In the genomic region with DNA sequence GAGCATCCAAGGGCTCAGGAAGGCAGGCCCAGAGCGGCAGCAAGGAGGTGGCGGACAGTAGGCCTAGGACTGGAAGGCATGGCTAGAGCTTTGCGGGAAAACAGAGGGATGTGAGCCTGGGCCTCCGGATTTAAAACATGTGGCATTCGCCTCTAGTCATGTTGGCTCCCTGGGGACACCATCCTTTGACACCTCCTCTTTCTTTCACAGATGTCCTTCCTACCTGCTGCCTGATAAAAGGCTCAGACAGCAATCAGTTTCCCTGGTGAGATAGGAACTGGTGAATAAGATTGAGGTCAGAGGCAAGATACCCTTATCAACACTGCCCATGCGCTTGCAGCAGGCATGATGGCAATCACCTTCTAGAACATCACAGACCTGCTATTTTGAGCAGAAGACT, we compare ENCODE assay signal across 16 cellular contexts.
DNase-seq lines count a peak whose midpoint lies in the region; ATAC-seq and TF ChIP-seq lines count a peak whose summit lies in the region.
"Had no signal": no experiment of that assay in that cellular context is flagged by ENCODE, and none has a peak within 500 bp of the region (broad histone marks: within the 10 kb centered on the region; RNA-seq: fewer than 3 reads in every experiment).

No MANE protein-coding gene starts in this region.

- ATAC-seq in heart left ventricle (no peak), HG03097 (IDR thresholded peaks at IDR 0.05; ENCODE audit: low FRiP score, unreplicated experiment) (no peak)
- ATAC-seq: A549; CD8-positive, alpha-beta T cell had no signal

- H3K36me3 ChIP-seq in cardiac muscle cell (no peaks in the 10 kb centered on the region), heart left ventricle (no peaks in the 10 kb centered on the region), endodermal cell (ENCODE audit: control insufficient read depth, insufficient read depth, low read length) (no peaks in the 10 kb centered on the region)
- H3K36me3 ChIP-seq: BLaER1 treated with 17β-estradiol and CSF1 and Interleukin-3, amounts not matched to agents 10 nM and 100 nM had no signal

- intact Hi-C loops in heart left ventricle (cut with DNase I) = no loop called here

- no peak for TF ChIP-seq POLR2A in heart left ventricle (IDR thresholded peaks at IDR 0.05)

- H3K4me1 Mint-ChIP-seq in endodermal cell = peaks cover 20% of the 10 kb centered on the region
- H3K4me1 Mint-ChIP-seq: B cell had no signal

- H3K4me1 ChIP-seq in cardiac muscle cell (ENCODE audit: low read depth) (peaks cover 26% of the 10 kb centered on the region), heart left ventricle (peaks cover 0 to 20% (median 3%) of the 10 kb centered on the region in 12 donors), endodermal cell (ENCODE audit: control insufficient read depth, insufficient read depth, low read length) (peaks cover 9% of the 10 kb centered on the region)
- H3K4me1 ChIP-seq: A549; BLaER1 treated with 17β-estradiol and CSF1 and Interleukin-3, amounts not matched to agents 10 nM and 100 nM; Caco-2 had no signal

- TF ChIP-seq CTCF in cardiac muscle cell (IDR thresholded peaks at IDR 0.05; ENCODE audit: low read depth, low read length) (no peak), heart left ventricle (IDR thresholded peaks at IDR 0.05) (no peak), endodermal cell (conservative IDR thresholded peaks at IDR 0.05) (no peak)

- WGBS in heart left ventricle, 4 donors = 88 to 93% (median 91%) methylated on average over 6 of the region's 6 CpGs
- WGBS in endodermal cell (ENCODE audit: insufficient coverage in 1 of 2, insufficient read length in 1 of 2), 2 experiments = 56 to 91% methylated on average over 3 to 6 of the region's 6 CpGs

- no peak overlapping the region for H3K9ac ChIP-seq in endodermal cell (ENCODE audit: extremely low read depth, low read length, poor library complexity, severe bottlenecking)
- H3K9ac ChIP-seq: BLaER1 treated with 17β-estradiol and CSF1 and Interleukin-3, amounts not matched to agents 10 nM and 100 nM had no signal

- H3K9me3 ChIP-seq in cardiac muscle cell (ENCODE audit: low read depth) (no peaks in the 10 kb centered on the region), heart left ventricle (no peaks in the 10 kb centered on the region), endodermal cell (ENCODE audit: control insufficient read depth, low read length) (no peaks in the 10 kb centered on the region)
- H3K9me3 ChIP-seq: A549; BLaER1 treated with 17β-estradiol and CSF1 and Interleukin-3, amounts not matched to agents 10 nM and 100 nM; Caco-2 had no signal

- H3K4me3 ChIP-seq in cardiac muscle cell (no peak overlapping the region), heart left ventricle (no peak overlapping the region), endodermal cell (ENCODE audit: low read length) (no peak overlapping the region)
- H3K4me3 ChIP-seq: A549; BLaER1 treated with 17β-estradiol and CSF1 and Interleukin-3, amounts not matched to agents 10 nM and 100 nM had no signal

- H3K27ac ChIP-seq in cardiac muscle cell (peak overlapping the region; percentile 12), heart left ventricle (no peak overlapping the region), endodermal cell (ENCODE audit: low read depth, low read length) (no peak overlapping the region)
- H3K27ac ChIP-seq: 22Rv1; A549; BLaER1 treated with 17β-estradiol and CSF1 and Interleukin-3, amounts not matched to agents 10 nM and 100 nM; C4-2B had no signal

- H3K36me3 Mint-ChIP-seq in endodermal cell (ENCODE audit: low read depth) = no peaks in the 10 kb centered on the region
- H3K36me3 Mint-ChIP-seq: CD8-positive, alpha-beta T cell had no signal

- peak overlapping the region; percentile 14 for H3K27ac Mint-ChIP-seq in endodermal cell
- H3K27ac Mint-ChIP-seq: B cell; CD4-positive, alpha-beta T cell; CD8-positive, alpha-beta T cell had no signal

- no peak overlapping the region for H3K4me3 Mint-ChIP-seq in endodermal cell
- H3K4me3 Mint-ChIP-seq: B cell; CD4-positive, alpha-beta T cell; CD8-positive, alpha-beta T cell had no signal

- H3K27me3 ChIP-seq in cardiac muscle cell = no peaks in the 10 kb centered on the region
- no peaks in the 10 kb centered on the region for H3K27me3 ChIP-seq in heart left ventricle
- H3K27me3 ChIP-seq in endodermal cell (ENCODE audit: control insufficient read depth, insufficient read depth, low read length, poor library complexity, severe bottlenecking) = peaks cover 22% of the 10 kb centered on the region
- H3K27me3 ChIP-seq: BLaER1 treated with 17β-estradiol and CSF1 and Interleukin-3, amounts not matched to agents 10 nM and 100 nM had no signal

- no peaks in the 10 kb centered on the region for H3K9me3 Mint-ChIP-seq in endodermal cell
- H3K9me3 Mint-ChIP-seq: CD4-positive, alpha-beta T cell; CD8-positive, alpha-beta T cell had no signal

- DNase-seq in cardiac muscle cell (ENCODE audit: low read depth in 1 of 2, low spot score in 1 of 2) = no peak
- no peak for DNase-seq in heart left ventricle
- peak; percentile 77 for DNase-seq in endodermal cell
- no peak for DNase-seq in activated CD8-positive, alpha-beta memory T cell treated with anti-CD3 and anti-CD28 coated beads for 24 hours
- DNase-seq: AML-193; Caco-2; Calu3; CD4-positive, alpha-beta T cell; CD8-positive, alpha-beta T cell; GF-D8 had no signal

- H3K27me3 Mint-ChIP-seq in endodermal cell (ENCODE audit: insufficient read depth) = peaks cover 33% of the 10 kb centered on the region
- H3K27me3 Mint-ChIP-seq: B cell had no signal
